In the genomic region with DNA sequence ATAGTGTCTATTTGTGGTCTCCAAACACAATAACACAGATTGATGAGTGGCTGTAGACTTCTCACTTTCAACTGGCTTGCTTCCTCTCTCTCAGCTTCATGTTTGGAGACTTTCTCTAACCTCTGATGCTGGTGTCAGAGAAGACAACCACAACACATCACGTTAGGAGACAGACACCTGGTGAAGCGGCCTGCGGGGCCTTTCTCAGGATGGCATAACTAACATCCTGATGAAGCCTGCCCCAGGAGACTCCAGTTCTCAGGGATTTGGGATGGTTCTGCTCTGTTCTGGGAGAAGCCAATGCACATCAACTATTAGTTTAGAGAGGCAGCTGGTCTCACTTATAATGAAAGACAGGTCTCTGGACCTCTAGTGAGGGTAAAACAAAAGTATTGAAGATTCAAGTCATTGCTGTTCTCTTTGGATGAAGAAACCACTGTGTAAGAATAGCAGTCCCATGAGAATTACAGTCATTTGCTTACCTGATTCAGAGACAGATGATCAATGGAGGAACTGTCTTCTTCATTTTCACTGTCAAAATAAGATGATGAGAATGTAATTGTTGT, we compare ENCODE assay signal across 15 cellular contexts. TPM values are rescaled to one million over a fixed set of nuclear protein-coding genes. Genes with fewer than 3 reads are reported as not detected.
A peak's percentile ranks its signal among the peaks of the same experiment; 100 is the strongest.
DNase-seq lines count a peak whose midpoint lies in the region; ATAC-seq, FAIRE-seq and TF ChIP-seq lines count a peak whose summit lies in the region.
"Had no signal": no experiment of that assay in that cellular context is flagged by ENCODE, and none has a peak within 500 bp of the region (broad histone marks: within the 10 kb centered on the region; RNA-seq: fewer than 3 reads in every experiment).

No MANE protein-coding gene starts in this region.

- POLR2A ChIA-PET in activated B cell treated with CpG ODN at 0.5 μM for 24 hours (lab: Charles Lee): interaction anchor here (0.5 to 2.0 kb wide), 8 partner anchors 11 to 98 kb away, joined by 3 to 15 read pairs (median 5); no protein-coding TSS in a partner anchor
- POLR2A ChIA-PET in WTC11 (lab: Charles Lee): no interaction called here
- POLR2A ChIA-PET in HepG2 (lab: Yijun Ruan, JAX): no interaction called here

- no peak for DNase-seq in activated B cell treated with CpG ODN at 0.5 μM for 24 hours
- no peak for DNase-seq in activated CD8-positive, alpha-beta memory T cell treated with anti-CD3 and anti-CD28 coated beads, Interleukin-2, amount 50 U/mL, for 48 hours
- no peak for DNase-seq in NOMO-1 treated with DMSO at 0.1 percent for 48 hours (lab: John Stamatoyannopoulos, UW; ENCODE audit: unreplicated experiment)
- no peak for DNase-seq in WTC11 (ENCODE audit: low spot score)
- DNase-seq in HepG2 (ENCODE audit: low spot score): no peak
- DNase-seq: adrenal gland; COR-L47; H7; NCI-H1092; stimulated activated CD4-positive, alpha-beta T cell treated with anti-CD3 and anti-CD28 coated beads, Interleukin-2, amount 100 ng/mL, for 48 hours; upper lobe of left lung had no signal

- no peaks in the 10 kb centered on the region for H3K27me3 ChIP-seq in HepG2 (ENCODE audit: control insufficient read depth in 1 of 2, insufficient read depth in 2 of 2, low read length in 2 of 2)
- H3K27me3 ChIP-seq: adrenal gland, upper lobe of left lung had no signal

- H3K9ac ChIP-seq in HepG2 (ENCODE audit: insufficient read depth, low read depth, low read length): no peak overlapping the region

- H3K79me2 ChIP-seq in HepG2 (ENCODE audit: insufficient read depth, low read length): no peaks in the 10 kb centered on the region

- TF ChIP-seq POLR2A in GM18505 (IDR thresholded peaks at IDR 0.05; ENCODE audit: borderline replicate concordance, extremely low read depth, insufficient read depth, insufficient read length) (no peak), HepG2 (IDR thresholded peaks at IDR 0.05; ENCODE audit: insufficient read depth in 1 of 2, low read depth in 2 of 2, low read length in 2 of 2) (no peak)

- H3K4me2 ChIP-seq in HepG2 (ENCODE audit: low read depth, low read length): no peak overlapping the region

- H3K9me3 Mint-ChIP-seq in activated B cell treated with CpG ODN at 0.5 μM for 24 hours (no peaks in the 10 kb centered on the region), WTC11 (no peaks in the 10 kb centered on the region)

- H3K4me1 Mint-ChIP-seq in activated B cell treated with CpG ODN at 0.5 μM for 24 hours (peaks cover 39% of the 10 kb centered on the region), WTC11 (peaks cover 35% of the 10 kb centered on the region)

- H3K4me3 Mint-ChIP-seq in activated B cell treated with CpG ODN at 0.5 μM for 24 hours (peak overlapping the region; percentile 53), WTC11 (no peak overlapping the region)

- CTCF ChIA-PET in activated B cell treated with CpG ODN at 0.5 μM for 24 hours (lab: Charles Lee) (interaction anchor here (1.0 to 1.9 kb wide), 3 partner anchors 27 to 103 kb away, joined by 3 to 9 read pairs (median 5); no protein-coding TSS in a partner anchor), WTC11 (lab: Charles Lee) (interaction anchor here (1.5 to 2.4 kb wide), 2 partner anchors 103 to 159 kb away, joined by 3 to 6 read pairs; no protein-coding TSS in a partner anchor), HepG2 (lab: Yijun Ruan, JAX; ENCODE audit: low intra/inter-chr PET ratio, low total read pairs) (no interaction called here)

- BruUV-seq in HepG2 (replicated peaks; lab: Mats Ljungman, UMichigan): no TSS peak

- no peak overlapping the region for H2AFZ ChIP-seq in HepG2 (ENCODE audit: low read length)

- H3K4me3 ChIP-seq in HepG2 (replicated peaks in 1 of 3; ENCODE audit: insufficient read depth in 1 of 3, low read depth in 2 of 3, low read length in 3 of 3): no peak overlapping the region
- H3K4me3 ChIP-seq: adrenal gland, upper lobe of left lung had no signal

- no peaks in the 10 kb centered on the region for H4K20me1 ChIP-seq in HepG2 (ENCODE audit: insufficient read depth, low read length)

- TF ChIP-seq CTCF in activated B cell treated with CpG ODN at 0.5 μM for 24 hours (IDR thresholded peaks at IDR 0.05) (no peak), WTC11 (IDR thresholded peaks at IDR 0.05) (no peak), HepG2 (CRISPR knock-in tag; IDR thresholded peaks at IDR 0.05) (no peak)

- H3K27ac Mint-ChIP-seq in activated B cell treated with CpG ODN at 0.5 μM for 24 hours: peak overlapping the region; percentile 88
- H3K27ac Mint-ChIP-seq in WTC11: no peak overlapping the region

- H3K36me3 ChIP-seq in HepG2 (replicated peaks in 1 of 2; ENCODE audit: control insufficient read depth in 1 of 2, insufficient read depth in 2 of 2, low read length in 2 of 2): no peaks in the 10 kb centered on the region
- H3K36me3 ChIP-seq: adrenal gland, upper lobe of left lung had no signal

- intact Hi-C loops in activated B cell treated with CpG ODN at 0.5 μM for 24 hours (cut with micrococcal nuclease): loop anchor here (1.0 to 5.0 kb wide), 4 partner anchors 16 to 60 kb away; a partner anchor contains a TSS
- intact Hi-C loops in HepG2 (cut with micrococcal nuclease; ENCODE audit: unreplicated experiment): no loop called here

- FAIRE-seq in HepG2 (lab: Jason Lieb, UNC): no peak
- FAIRE-seq: endothelial cell of umbilical vein had no signal

- TF ChIP-seq RAD21 in HepG2 (CRISPR knock-in tag; IDR thresholded peaks at IDR 0.05): no peak

- no peak overlapping the region for H3K27ac ChIP-seq in HepG2 (ENCODE audit: extremely low read length, insufficient read depth, low read length)
- H3K27ac ChIP-seq: adrenal gland, upper lobe of left lung had no signal

- H3K27me3 Mint-ChIP-seq in activated B cell treated with CpG ODN at 0.5 μM for 24 hours (peaks cover 2% of the 10 kb centered on the region), WTC11 (ENCODE audit: low read depth) (no peaks in the 10 kb centered on the region)

- 88% methylated on average over 3 of the region's 3 CpGs for WGBS in HepG2 (ENCODE audit: low lambda C conversion rate)

- no peaks in the 10 kb centered on the region for H3K4me1 ChIP-seq in HepG2 (ENCODE audit: insufficient read depth, low read length)

- no peaks in the 10 kb centered on the region for H3K9me3 ChIP-seq in HepG2 (ENCODE audit: low read length)
- H3K9me3 ChIP-seq: adrenal gland, upper lobe of left lung had no signal

- in situ Hi-C loops in HepG2 (cut with HindIII; ENCODE audit: extremely low pct_ligation_motif_present, low pct_unique_long_range_greater_than_20kb): no loop called here

- peak; percentile 69 for ATAC-seq in GM18505 (IDR thresholded peaks at IDR 0.05; ENCODE audit: unreplicated experiment)
- peak; percentile 37 for ATAC-seq in GM19468 (IDR thresholded peaks at IDR 0.05; ENCODE audit: extremely low read depth, unreplicated experiment)
- ATAC-seq in HG03039 (IDR thresholded peaks at IDR 0.05; ENCODE audit: unreplicated experiment): peak; percentile 77
- ATAC-seq in activated B cell treated with CpG ODN at 0.5 μM for 24 hours (ENCODE audit: low read depth): peak; percentile 78
- ATAC-seq in WTC11: no peak
- ATAC-seq in HepG2: no peak

- H3K36me3 Mint-ChIP-seq in activated B cell treated with CpG ODN at 0.5 μM for 24 hours (ENCODE audit: low read depth): peaks cover 6% of the 10 kb centered on the region
- no peaks in the 10 kb centered on the region for H3K36me3 Mint-ChIP-seq in WTC11

- TF ChIP-seq EP300 in HepG2 (IDR thresholded peaks at IDR 0.05; ENCODE audit: low read depth in 2 of 2, low read length in 2 of 2): no peak
- TF ChIP-seq EP300 in HepG2 (CRISPR knock-in tag; IDR thresholded peaks at IDR 0.05; ENCODE audit: borderline replicate concordance): no peak

RNA-seq across cellular contexts. Expression of a gene that starts 2.0 kb away (rescaled TPM):
- total RNA-seq in activated B cell treated with CpG ODN at 0.5 μM for 24 hours (1.4 and 1.9 TPM in 2 replicates), WTC11 (2021) (0.34 to 0.55 TPM (median 0.42 TPM) in 3 replicates), HepG2 (2016; rRNA removed; fragmentation: Illumina TruSeq; extraction: Trizol) (not detected in 2 replicates)
- total RNA-seq in HepG2 (2016; cell fraction: cytosol; rRNA removed; fragmentation: Illumina TruSeq; extraction: Trizol; ENCODE audit: low read depth): not detected in 2 replicates
- total RNA-seq in HepG2 (2016; cell fraction: insoluble cytoplasmic fraction; rRNA removed; fragmentation: Illumina TruSeq; extraction: Trizol): not detected in 2 replicates
- total RNA-seq in HepG2 (2016; cell fraction: membrane; rRNA removed; fragmentation: Illumina TruSeq; extraction: Trizol): not detected in 2 replicates
- not detected in 2 replicates for total RNA-seq in HepG2 (2016; cell fraction: nucleus; rRNA removed; fragmentation: Illumina TruSeq; extraction: Trizol)
- not detected in 2 replicates for polyA plus RNA-seq in HepG2 (2011; rRNA removed)
- polyA plus RNA-seq in HepG2 (2011; cell fraction: cytosol; rRNA removed): not detected in 2 replicates
- polyA plus RNA-seq in HepG2 (2011; cell fraction: nucleus; rRNA removed): not detected in 2 replicates
- polyA plus RNA-seq in HepG2 (2012): 0.05 and 0.07 TPM in 2 replicates
- polyA plus RNA-seq in HepG2 (2016; cell fraction: cytosol; fragmentation: Illumina TruSeq; extraction: Trizol; ENCODE audit: low read depth): not detected in 2 replicates
- not detected in 2 replicates for polyA plus RNA-seq in HepG2 (2016; cell fraction: insoluble cytoplasmic fraction; fragmentation: Illumina TruSeq; extraction: Trizol; ENCODE audit: low read depth)
- not detected in 2 replicates for polyA plus RNA-seq in HepG2 (2016; cell fraction: membrane; fragmentation: Illumina TruSeq; extraction: Trizol; ENCODE audit: low read depth)
- not detected in 2 replicates for polyA plus RNA-seq in HepG2 (2016; cell fraction: nucleus; fragmentation: Illumina TruSeq; extraction: Trizol; ENCODE audit: insufficient read depth, low read depth)
- 0.33 TPM in 1 of 2 replicates, not detected in the other for polyA minus RNA-seq in HepG2 (2011; rRNA and poly(A)+ RNA removed; ENCODE audit: low replicate concordance)
- not detected in 2 replicates for polyA minus RNA-seq in HepG2 (2011; cell fraction: cytosol; rRNA and poly(A)+ RNA removed)
- not detected in 2 replicates for polyA minus RNA-seq in HepG2 (2011; cell fraction: nucleus; rRNA and poly(A)+ RNA removed)

RNA-seq across cellular contexts. Expression of a gene that starts 17.9 kb away (rescaled TPM):
- total RNA-seq in activated B cell treated with CpG ODN at 0.5 μM for 24 hours: 1.2 TPM in 2 replicates
- 17.7 to 25.6 TPM (median 17.9 TPM) in 3 replicates for total RNA-seq in WTC11 (2021)
- total RNA-seq in HepG2 (2016; rRNA removed; fragmentation: Illumina TruSeq; extraction: Trizol): 9.5 and 21.5 TPM in 2 replicates
- 1.4 and 1.7 TPM in 2 replicates for total RNA-seq in HepG2 (2016; cell fraction: cytosol; rRNA removed; fragmentation: Illumina TruSeq; extraction: Trizol; ENCODE audit: low read depth)
- total RNA-seq in HepG2 (2016; cell fraction: insoluble cytoplasmic fraction; rRNA removed; fragmentation: Illumina TruSeq; extraction: Trizol): 10.3 and 20.5 TPM in 2 replicates
- total RNA-seq in HepG2 (2016; cell fraction: membrane; rRNA removed; fragmentation: Illumina TruSeq; extraction: Trizol): 5.6 and 6.5 TPM in 2 replicates
- 13.3 and 18.2 TPM in 2 replicates for total RNA-seq in HepG2 (2016; cell fraction: nucleus; rRNA removed; fragmentation: Illumina TruSeq; extraction: Trizol)
- 3.9 and 7.1 TPM in 2 replicates for polyA plus RNA-seq in HepG2 (2011; rRNA removed)
- polyA plus RNA-seq in HepG2 (2011; cell fraction: cytosol; rRNA removed): 3.0 and 3.4 TPM in 2 replicates
- 2.3 and 2.6 TPM in 2 replicates for polyA plus RNA-seq in HepG2 (2011; cell fraction: nucleus; rRNA removed)
- 5.5 and 10.6 TPM in 2 replicates for polyA plus RNA-seq in HepG2 (2012)
- 0.46 and 0.79 TPM in 2 replicates for polyA plus RNA-seq in HepG2 (2016; cell fraction: cytosol; fragmentation: Illumina TruSeq; extraction: Trizol; ENCODE audit: low read depth)
- 15.6 and 16.8 TPM in 2 replicates for polyA plus RNA-seq in HepG2 (2016; cell fraction: insoluble cytoplasmic fraction; fragmentation: Illumina TruSeq; extraction: Trizol; ENCODE audit: low read depth)
- polyA plus RNA-seq in HepG2 (2016; cell fraction: membrane; fragmentation: Illumina TruSeq; extraction: Trizol; ENCODE audit: low read depth): 2.4 and 2.7 TPM in 2 replicates
- polyA plus RNA-seq in HepG2 (2016; cell fraction: nucleus; fragmentation: Illumina TruSeq; extraction: Trizol; ENCODE audit: insufficient read depth, low read depth): 10.7 and 13.0 TPM in 2 replicates
- 6.2 and 8.6 TPM in 2 replicates for polyA minus RNA-seq in HepG2 (2011; rRNA and poly(A)+ RNA removed; ENCODE audit: low replicate concordance)
- polyA minus RNA-seq in HepG2 (2011; cell fraction: cytosol; rRNA and poly(A)+ RNA removed): 5.6 and 8.0 TPM in 2 replicates
- 13.3 and 20.0 TPM in 2 replicates for polyA minus RNA-seq in HepG2 (2011; cell fraction: nucleus; rRNA and poly(A)+ RNA removed)

RNA-seq across cellular contexts. Expression of a gene that starts 54.3 kb away (rescaled TPM):
- 0.53 and 0.71 TPM in 2 replicates for total RNA-seq in activated B cell treated with CpG ODN at 0.5 μM for 24 hours
- total RNA-seq in WTC11 (2021): not detected in 3 replicates
- total RNA-seq in HepG2 (2016; rRNA removed; fragmentation: Illumina TruSeq; extraction: Trizol): not detected in 2 replicates
- not detected in 2 replicates for total RNA-seq in HepG2 (2016; cell fraction: cytosol; rRNA removed; fragmentation: Illumina TruSeq; extraction: Trizol; ENCODE audit: low read depth)
- total RNA-seq in HepG2 (2016; cell fraction: insoluble cytoplasmic fraction; rRNA removed; fragmentation: Illumina TruSeq; extraction: Trizol): not detected in 2 replicates
- not detected in 2 replicates for total RNA-seq in HepG2 (2016; cell fraction: membrane; rRNA removed; fragmentation: Illumina TruSeq; extraction: Trizol)
- total RNA-seq in HepG2 (2016; cell fraction: nucleus; rRNA removed; fragmentation: Illumina TruSeq; extraction: Trizol): not detected in 2 replicates
- 0.08 and 0.18 TPM in 2 replicates for polyA plus RNA-seq in HepG2 (2011; rRNA removed)
- 0.03 and 0.04 TPM in 2 replicates for polyA plus RNA-seq in HepG2 (2011; cell fraction: cytosol; rRNA removed)
- polyA plus RNA-seq in HepG2 (2011; cell fraction: nucleus; rRNA removed): not detected in 2 replicates
- 0.11 and 0.20 TPM in 2 replicates for polyA plus RNA-seq in HepG2 (2012)
- not detected in 2 replicates for polyA plus RNA-seq in HepG2 (2016; cell fraction: cytosol; fragmentation: Illumina TruSeq; extraction: Trizol; ENCODE audit: low read depth)
- polyA plus RNA-seq in HepG2 (2016; cell fraction: insoluble cytoplasmic fraction; fragmentation: Illumina TruSeq; extraction: Trizol; ENCODE audit: low read depth): not detected in 2 replicates
- not detected in 2 replicates for polyA plus RNA-seq in HepG2 (2016; cell fraction: membrane; fragmentation: Illumina TruSeq; extraction: Trizol; ENCODE audit: low read depth)
- polyA plus RNA-seq in HepG2 (2016; cell fraction: nucleus; fragmentation: Illumina TruSeq; extraction: Trizol; ENCODE audit: insufficient read depth, low read depth): not detected in 2 replicates
- polyA minus RNA-seq in HepG2 (2011; rRNA and poly(A)+ RNA removed; ENCODE audit: low replicate concordance): 2.7 TPM in 1 of 2 replicates, not detected in the other
- not detected in 2 replicates for polyA minus RNA-seq in HepG2 (2011; cell fraction: cytosol; rRNA and poly(A)+ RNA removed)
- polyA minus RNA-seq in HepG2 (2011; cell fraction: nucleus; rRNA and poly(A)+ RNA removed): not detected in 2 replicates
- total RNA-seq: endothelial cell of umbilical vein, H7 had no signal

Comparison
In these comparisons a context has a peak if more than half of its experiments do, and no peak if none do; other contexts are left out.
1. ATAC-seq: peak in GM18505 (single experiment), GM19468 (single experiment), HG03039 (single experiment) and activated B cell treated with CpG ODN at 0.5 μM for 24 hours (single experiment); none in WTC11 (single experiment) and HepG2 (single experiment).